8 cellular contexts compared by ENCODE assay signal in genomic region chr6:35213824-35214756, GRCh38. TPM values are rescaled to one million over a fixed set of nuclear protein-coding genes. Genes with fewer than 3 reads are reported as not detected.
A peak's percentile ranks its signal among the peaks of the same experiment; 100 is the strongest.
DNase-seq lines count a peak whose midpoint lies in the region; ATAC-seq and TF ChIP-seq lines count a peak whose summit lies in the region.

Gene SCUBE3, plus strand, starts transcription at chr6:35213956. Its CDS starts 463 bp downstream, at chr6:35214419.

- no peak within 1 kb of the TSS for H3K27ac ChIP-seq in suprapubic skin

- no peak for TF ChIP-seq CTCF in choroid plexus epithelial cell (conservative IDR thresholded peaks at IDR 0.05; ENCODE audit: low read depth, low read length)
- no peak for TF ChIP-seq CTCF in suprapubic skin (IDR thresholded peaks at IDR 0.05)

- peak; percentile 2 to 13 for DNase-seq in stimulated activated CD4-positive, alpha-beta T cell treated with anti-CD3 and anti-CD28 coated beads, Interleukin-2, amount 100 ng/mL, for 48 hours
- no peak for DNase-seq in stimulated activated CD4-positive, alpha-beta T cell treated with anti-CD3 and anti-CD28 coated beads, Interleukin-4, amount 100 ng/mL, for 24 hours
- peak; percentile 7 for DNase-seq in NOMO-1 treated with dmso at 0.1 percent for 144 hours (lab: John Stamatoyannopoulos, UW; ENCODE audit: unreplicated experiment)
- DNase-seq in choroid plexus epithelial cell (ENCODE audit: low read depth), result peak; percentile 44
- no peak for DNase-seq in left lobe of liver (ENCODE audit: low spot score)
- no peak for DNase-seq in suprapubic skin (ENCODE audit: low spot score in 2 of 2)

- H3K27me3 ChIP-seq in suprapubic skin, result peaks cover 63% of the 10 kb centered on the region

- no peaks in the 10 kb centered on the region for H3K9me3 ChIP-seq in suprapubic skin

- no peaks in the 10 kb centered on the region for H3K36me3 ChIP-seq in suprapubic skin

- H3K4me3 ChIP-seq in choroid plexus epithelial cell (ENCODE audit: low read depth, low read length) (peak within 1 kb of the TSS; percentile 60), suprapubic skin (peak within 1 kb of the TSS; percentile 73)

- TF ChIP-seq EP300 in suprapubic skin (IDR thresholded peaks at IDR 0.05), result no peak

- peak; percentile 61 for ATAC-seq in left lobe of liver
- no peak for ATAC-seq in GM18505 (IDR thresholded peaks at IDR 0.05; ENCODE audit: unreplicated experiment)
- no peak for ATAC-seq in GM21723 (IDR thresholded peaks at IDR 0.05; ENCODE audit: unreplicated experiment)

- WGBS in suprapubic skin, result 1% methylated on average over 48 of the region's 89 CpGs

- no peak for TF ChIP-seq POLR2A in suprapubic skin (IDR thresholded peaks at IDR 0.05)
- no peak for TF ChIP-seq POLR2A in GM18505 (IDR thresholded peaks at IDR 0.05; ENCODE audit: borderline replicate concordance, extremely low read depth, insufficient read depth, insufficient read length)

- H3K4me1 ChIP-seq in suprapubic skin, result peaks cover 21% of the 10 kb centered on the region

RNA-seq across cellular contexts. Expression of gene SCUBE3, which starts in this region (rescaled TPM):
- total RNA-seq in left lobe of liver, result 0.03 TPM
- total RNA-seq in suprapubic skin, result 1 to 10 TPM in 1 of 4 donors, under 1 TPM in 3; 0.23 to 1.1 (median 0.73) TPM

Comparison
In these comparisons a context has a peak if more than half of its experiments do, and no peak if none do; other contexts are left out.
1. DNase-seq: peak in stimulated activated CD4-positive, alpha-beta T cell treated with anti-CD3 and anti-CD28 coated beads, Interleukin-2, amount 100 ng/mL, for 48 hours (2 of 2), NOMO-1 treated with dmso at 0.1 percent for 144 hours (single experiment) and choroid plexus epithelial cell (single experiment); none in stimulated activated CD4-positive, alpha-beta T cell treated with anti-CD3 and anti-CD28 coated beads, Interleukin-4, amount 100 ng/mL, for 24 hours (single experiment), left lobe of liver (single experiment) and suprapubic skin (0 of 2).
2. Peak in ATAC-seq in left lobe of liver; RNA of the gene not detected or under 1 TPM.